24 cellular contexts compared by ENCODE assay signal in genomic region chr18:13359195-13359594, GRCh38.
DNase-seq lines count a peak whose midpoint lies in the region; ATAC-seq and TF ChIP-seq lines count a peak whose summit lies in the region.
"Had no signal": no experiment of that assay in that cellular context is flagged by ENCODE, and none has a peak within 500 bp of the region (broad histone marks: within the 10 kb centered on the region; RNA-seq: fewer than 3 reads in every experiment).

No MANE protein-coding gene starts in this region.

- H3K4me1 Mint-ChIP-seq in nephron progenitor cell = no peaks in the 10 kb centered on the region

- peaks cover 6% of the 10 kb centered on the region for H3K27me3 Mint-ChIP-seq in nephron progenitor cell (ENCODE audit: low read depth, poor library complexity)
- H3K27me3 Mint-ChIP-seq: naive B cell had no signal

- TF ChIP-seq CTCF in OCI-LY7 (conservative IDR thresholded peaks at IDR 0.05; ENCODE audit: low read length) (no peak), nephron progenitor cell (IDR thresholded peaks at IDR 0.05) (no peak)

- H3K9me2 ChIP-seq in OCI-LY7 (ENCODE audit: insufficient read depth, low read length) = no peaks in the 10 kb centered on the region

- no peak overlapping the region for H3K9ac ChIP-seq in BLaER1 treated with 17β-estradiol and CSF1 and Interleukin-3, amounts not matched to agents 10 nM and 100 nM
- H3K9ac ChIP-seq: GM23248 had no signal

- H3K4me3 Mint-ChIP-seq in nephron progenitor cell = no peak overlapping the region
- H3K4me3 Mint-ChIP-seq: naive B cell had no signal

- peak overlapping the region; percentile 15 to 71 (median 44); a peak in 18 of 22 replicates for H3K4me2 ChIP-seq in BLaER1 treated with 17β-estradiol and CSF1 and Interleukin-3, amounts not matched to agents 10 nM and 100 nM
- no peak overlapping the region for H3K4me2 ChIP-seq in OCI-LY7 (ENCODE audit: low read length)

- ATAC-seq in GM18498 (IDR thresholded peaks at IDR 0.05; ENCODE audit: unreplicated experiment) = peak; percentile 65
- peak; percentile 42 for ATAC-seq in HG03342 (IDR thresholded peaks at IDR 0.05; ENCODE audit: unreplicated experiment)
- no peak for ATAC-seq in GM21447 (IDR thresholded peaks at IDR 0.05; ENCODE audit: unreplicated experiment)
- ATAC-seq: heart right ventricle, left cardiac atrium had no signal

- peak overlapping the region in 3 of 11 experiments; percentile 13 to 24 (median 20); a peak in 2 of 22 replicates for H3K27ac ChIP-seq in BLaER1 treated with 17β-estradiol and CSF1 and Interleukin-3, amounts not matched to agents 10 nM and 100 nM
- no peak overlapping the region for H3K27ac ChIP-seq in OCI-LY7 (ENCODE audit: low read depth, low read length, poor library complexity, severe bottlenecking)
- H3K27ac ChIP-seq: GM23248, heart right ventricle, Peyer's patch, SK-N-MC, WERI-Rb-1 had no signal

- peaks cover 0 to 70% (median 5%) of the 10 kb centered on the region in 11 experiments; a peak in 13 of 22 replicates for H3K36me3 ChIP-seq in BLaER1 treated with 17β-estradiol and CSF1 and Interleukin-3, amounts not matched to agents 10 nM and 100 nM
- no peaks in the 10 kb centered on the region for H3K36me3 ChIP-seq in OCI-LY7 (ENCODE audit: insufficient read depth, low read length)
- H3K36me3 ChIP-seq: heart right ventricle, Peyer's patch, WERI-Rb-1 had no signal

- peaks cover 0 to 51% (median 26%) of the 10 kb centered on the region in 11 experiments; a peak in 16 of 22 replicates for H3K9me3 ChIP-seq in BLaER1 treated with 17β-estradiol and CSF1 and Interleukin-3, amounts not matched to agents 10 nM and 100 nM (replicated peaks in 1 of 11)
- no peaks in the 10 kb centered on the region for H3K9me3 ChIP-seq in OCI-LY7 (ENCODE audit: low read length)
- H3K9me3 ChIP-seq: heart right ventricle, Peyer's patch had no signal

- H3K4me3 ChIP-seq in BLaER1 treated with 17β-estradiol and CSF1 and Interleukin-3, amounts not matched to agents 10 nM and 100 nM = no peak overlapping the region
- no peak overlapping the region for H3K4me3 ChIP-seq in OCI-LY7 (ENCODE audit: low read depth, low read length, poor library complexity, severe bottlenecking)
- H3K4me3 ChIP-seq: GM23248, heart right ventricle, Peyer's patch, SK-N-MC had no signal

- BruUV-seq in OCI-LY7 (replicated peaks; lab: Mats Ljungman, UMichigan) = no TSS peak

- no peak overlapping the region for H2AFZ ChIP-seq in OCI-LY7 (ENCODE audit: low read length)
- H2AFZ ChIP-seq: GM23248 had no signal

- CTCF ChIA-PET in OCI-LY7 (lab: Charles Lee; ENCODE audit: unreplicated experiment) = no interaction called here

- no peaks in the 10 kb centered on the region for H3K27me3 ChIP-seq in BLaER1 treated with 17β-estradiol and CSF1 and Interleukin-3, amounts not matched to agents 10 nM and 100 nM
- H3K27me3 ChIP-seq: heart right ventricle, Peyer's patch had no signal

- no peaks in the 10 kb centered on the region for H3K79me2 ChIP-seq in OCI-LY7 (ENCODE audit: insufficient read depth, low read depth, low read length)

- peaks cover 0 to 8% (median 0%) of the 10 kb centered on the region in 11 experiments; a peak in 1 of 22 replicates for H4K20me1 ChIP-seq in BLaER1 treated with 17β-estradiol and CSF1 and Interleukin-3, amounts not matched to agents 10 nM and 100 nM
- H4K20me1 ChIP-seq in OCI-LY7 (ENCODE audit: insufficient read depth, low read length) = no peaks in the 10 kb centered on the region

- intact Hi-C loops in OCI-LY7 (cut with micrococcal nuclease; ENCODE audit: unreplicated experiment) = loop anchor here (10.0 kb wide), 1 partner anchor 56 kb away; no protein-coding TSS in a partner anchor

- POLR2A ChIA-PET in OCI-LY7 (lab: Charles Lee) = no interaction called here

- H3K27ac Mint-ChIP-seq in nephron progenitor cell = no peak overlapping the region

- DNase-seq in OCI-LY7 (ENCODE audit: low spot score) (peak; percentile 16), NCI-H2227 (lab: John Stamatoyannopoulos, UW; ENCODE audit: unreplicated experiment) (no peak), DMS79 treated with DMSO at 0.1 percent for 48 hours (lab: John Stamatoyannopoulos, UW) (no peak), nephron progenitor cell (no peak)
- DNase-seq: activated CD4-positive, alpha-beta T cell treated with anti-CD3 and anti-CD28 coated beads, Interleukin-2, amount 50 U/mL, for 1 hour; activated effector memory CD4-positive, alpha-beta T cell treated with Interleukin-2 at 50 U/mL for 16 hours; effector CD4-positive, alpha-beta T cell; GM23248; heart right ventricle; left cardiac atrium; mesenchymal stem cell; naive B cell; NCI-H187; NCI-H226; NCI-H82; Peyer's patch; right cardiac atrium; stimulated activated CD4-positive, alpha-beta T cell treated with anti-CD3 and anti-CD28 coated beads, Interleukin-15, amount 100 ng/mL, for 24 hours; WERI-Rb-1 had no signal

- peaks cover 26 to 58% (median 37%) of the 10 kb centered on the region in 10 experiments for H3K4me1 ChIP-seq in BLaER1 treated with 17β-estradiol and CSF1 and Interleukin-3, amounts not matched to agents 10 nM and 100 nM
- H3K4me1 ChIP-seq in OCI-LY7 (ENCODE audit: insufficient read depth, low read length, poor library complexity, severe bottlenecking) = peaks cover 4% of the 10 kb centered on the region

- H3K9me3 Mint-ChIP-seq in nephron progenitor cell = peaks cover 4% of the 10 kb centered on the region
- H3K9me3 Mint-ChIP-seq: naive B cell had no signal

- no peaks in the 10 kb centered on the region for H3K36me3 Mint-ChIP-seq in nephron progenitor cell (ENCODE audit: low read depth)
- H3K36me3 Mint-ChIP-seq: naive B cell had no signal
